ENCODE assay signal across 8 cellular contexts in the genomic region with DNA sequence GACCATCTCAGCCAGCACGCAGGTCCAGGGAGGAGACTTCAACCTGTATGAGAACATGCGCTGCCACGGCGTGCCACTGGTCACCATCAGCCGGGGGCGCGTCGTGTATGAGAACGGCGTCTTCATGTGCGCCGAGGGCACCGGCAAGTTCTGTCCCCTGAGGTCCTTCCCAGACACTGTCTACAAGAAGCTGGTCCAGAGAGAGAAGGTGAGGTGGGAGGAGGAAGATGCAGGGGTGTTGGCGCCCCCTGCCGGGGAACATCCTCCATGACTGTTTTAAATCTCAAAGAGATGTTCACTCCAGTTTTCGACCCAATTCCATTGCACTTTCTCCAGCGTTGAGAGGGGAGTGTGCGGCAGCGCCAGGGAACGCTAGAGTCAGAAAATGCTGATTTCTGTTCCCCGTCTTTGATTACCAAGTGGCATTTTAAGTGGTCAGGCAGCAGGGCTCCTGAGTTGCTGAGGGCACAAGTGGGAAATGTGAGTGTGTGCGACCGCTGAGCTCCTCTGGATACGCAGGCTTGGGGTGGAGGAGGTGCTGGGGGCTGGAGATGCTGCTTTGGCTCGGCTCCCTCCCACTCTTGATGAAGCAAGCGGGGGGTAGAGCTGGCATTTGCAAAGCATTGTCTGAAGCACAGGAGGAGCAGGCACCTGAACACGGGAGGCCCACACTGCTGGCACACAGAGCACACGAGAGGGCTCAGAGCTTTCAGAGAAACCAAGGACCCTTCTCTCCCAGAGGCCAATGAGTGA. TPM values are rescaled to one million over a fixed set of nuclear protein-coding genes. Genes with fewer than 3 reads are reported as not detected.
DNase-seq lines count a peak whose midpoint lies in the region; ATAC-seq and TF ChIP-seq lines count a peak whose summit lies in the region.

No MANE protein-coding gene starts in this region.

- TF ChIP-seq POLR2A in right lobe of liver (IDR thresholded peaks at IDR 0.05): no peak

- no peaks in the 10 kb centered on the region for H3K9me3 ChIP-seq in right lobe of liver

- WGBS in right lobe of liver (ENCODE audit: insufficient coverage, low coverage, low lambda C conversion rate, missing lambda C conversion rate): 20% methylated on average over 23 of the region's 28 CpGs

- H3K27me3 ChIP-seq in dorsolateral prefrontal cortex: no peaks in the 10 kb centered on the region
- H3K27me3 ChIP-seq in right lobe of liver: peaks cover 0 to 4% of the 10 kb centered on the region in 2 donors

- no peaks in the 10 kb centered on the region for H3K36me3 ChIP-seq in right lobe of liver

- TF ChIP-seq CTCF in dorsolateral prefrontal cortex (IDR thresholded peaks at IDR 0.05 in 54 of 56, conservative IDR thresholded peaks at IDR 0.05 in 2 of 56; ENCODE audit: low read depth in 1 of 56, partially characterized antibody in 56 of 56) (peak; percentile 77 to 95 (median 90)), right lobe of liver (IDR thresholded peaks at IDR 0.05) (peak; percentile 60 to 84 (median 81))

- H3K27ac ChIP-seq in dorsolateral prefrontal cortex: peak overlapping the region in 15 of 59 donors; percentile 11 to 64 (median 43)
- no peak overlapping the region for H3K27ac ChIP-seq in right lobe of liver

- intact Hi-C loops in dorsolateral prefrontal cortex (cut with DNase I): loop anchor here (1.0 to 10.0 kb wide), 3 partner anchors 95 to 178 kb away; a partner anchor contains a TSS
- intact Hi-C loops in right lobe of liver (cut with DNase I): loop anchor here in 1 of 2 donors (5.0 kb wide), 1 partner anchor 95 kb away; a partner anchor contains a TSS

- H3K4me3 ChIP-seq in dorsolateral prefrontal cortex (no peak overlapping the region), right lobe of liver (no peak overlapping the region)

- DNase-seq in SIG-M5 treated with dmso at 0.1 percent for 504 hours (lab: John Stamatoyannopoulos, UW; ENCODE audit: unreplicated experiment) (peak; percentile 54), SIG-M5 (lab: John Stamatoyannopoulos, UW) (no peak), NCI-H2171 treated with DMSO at 0.1 percent for 48 hours (lab: John Stamatoyannopoulos, UW) (peak; percentile 63), dorsolateral prefrontal cortex (peak; percentile 72 to 90 (median 80)), right lobe of liver (peak in 2 of 3 donors; percentile 53 to 70)
- DNase-seq in activated CD4-positive, alpha-beta T cell treated with anti-CD3 and anti-CD28 coated beads, Interleukin-2, amount 50 U/mL, for 1 hour: peak; percentile 63
- DNase-seq in stimulated activated CD8-positive, alpha-beta memory T cell treated with anti-CD3 and anti-CD28 coated beads, Interleukin-12 subunit alpha, Interleukin-12 subunit beta, amount 100 ng/mL, for 4 hours (ENCODE audit: low read depth): peak; percentile 18

- H3K4me1 ChIP-seq in right lobe of liver: no peaks in the 10 kb centered on the region

- ATAC-seq in right lobe of liver (peak; percentile 71 to 86 (median 78)), GM21381 (IDR thresholded peaks at IDR 0.05; ENCODE audit: unreplicated experiment) (no peak)

RNA-seq across cellular contexts. Expression of a gene that starts 27.7 kb away (rescaled TPM):
- total RNA-seq in dorsolateral prefrontal cortex (100 to 1,000 TPM in 119 of 120 experiments, 10 to 100 TPM in 1; 97.4 to 247 (median 192) TPM), right lobe of liver (10 to 100 TPM; 13.7 to 22.3 (median 17.3) TPM)

Comparison
In these comparisons a context has a peak if more than half of its experiments do, and no peak if none do; other contexts are left out.
1. RNA of a gene that starts 27.7 kb away (total RNA-seq): 97.4 to 247 TPM in dorsolateral prefrontal cortex; 13.7 to 22.3 TPM in right lobe of liver; every median in the first group is over 4 times any median in the second.